Comparison of ENCODE assay signal across 18 cellular contexts in the genomic region with DNA sequence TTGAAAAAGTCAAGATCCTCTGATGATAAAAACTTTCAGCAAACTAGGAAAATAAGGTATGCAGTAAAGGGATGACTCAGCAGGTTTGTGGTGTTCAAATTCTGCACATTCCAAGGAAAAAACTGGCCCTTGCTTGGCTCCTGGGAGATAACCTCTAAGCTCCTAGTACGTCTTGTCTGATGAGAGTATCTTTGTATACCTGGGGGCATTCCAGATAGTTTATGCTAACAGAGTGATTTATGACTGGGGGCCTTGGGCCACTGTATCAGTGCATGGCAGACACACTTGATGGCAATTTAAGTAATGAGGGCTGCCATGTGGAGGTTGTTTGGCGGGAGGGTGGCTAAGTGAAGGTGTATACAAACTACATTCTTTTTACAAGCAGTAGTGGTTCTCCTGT. TPM values are rescaled to one million over a fixed set of nuclear protein-coding genes. Genes with fewer than 3 reads are reported as not detected.
DNase-seq lines count a peak whose midpoint lies in the region; ATAC-seq and TF ChIP-seq lines count a peak whose summit lies in the region.
"Had no signal": no experiment of that assay in that cellular context is flagged by ENCODE, and none has a peak within 500 bp of the region (broad histone marks: within the 10 kb centered on the region; RNA-seq: fewer than 3 reads in every experiment).

No MANE protein-coding gene starts in this region.

- H3K9me3 Mint-ChIP-seq in GM23338: no peaks in the 10 kb centered on the region
- H3K9me3 Mint-ChIP-seq: dendritic cell treated with granulocyte-macrophage colony-stimulating factor and Interleukin-4, amounts not matched to agents 40 ng/mL and 50 ng/mL, for 4 days; neural progenitor cell had no signal

- no peak overlapping the region for H3K4me2 ChIP-seq in GM23338
- H3K4me2 ChIP-seq: neural progenitor cell had no signal

- H3K36me3 ChIP-seq in GM23338 (ENCODE audit: insufficient read depth) (no peaks in the 10 kb centered on the region), SJSA1 (0 out of 2 replicates have a peak, but pooled peaks cover 4% of the 10 kb centered on the region)
- H3K36me3 ChIP-seq: neural progenitor cell had no signal

- no peaks in the 10 kb centered on the region for H3K9me3 ChIP-seq in SJSA1 (replicated peaks)
- H3K9me3 ChIP-seq: left ventricle myocardium inferior had no signal

- H3K27me3 ChIP-seq in GM23338 (ENCODE audit: insufficient read depth) (no peaks in the 10 kb centered on the region), SJSA1 (replicated peaks) (no peaks in the 10 kb centered on the region)
- H3K27me3 ChIP-seq: neural progenitor cell had no signal

- H3K4me1 Mint-ChIP-seq in GM23338: peaks cover 12% of the 10 kb centered on the region; the same call in 2 of the 3 replicates
- H3K4me1 Mint-ChIP-seq: neural progenitor cell had no signal

- H3K4me3 ChIP-seq in GM23338: no peak overlapping the region
- no peak overlapping the region for H3K4me3 ChIP-seq in SJSA1
- no peak overlapping the region for H3K4me3 ChIP-seq in fibroblast of mammary gland (ENCODE audit: control insufficient read depth, low read depth, low read length)
- H3K4me3 ChIP-seq: left ventricle myocardium inferior, neural progenitor cell had no signal

- DNase-seq in GM23338 (ENCODE audit: low spot score): peak; percentile 46
- DNase-seq in SJSA1 (ENCODE audit: low read depth in 1 of 2, low spot score in 2 of 2): peak in 1 of 2 experiments; percentile 40
- DNase-seq in fibroblast of mammary gland (ENCODE audit: low read depth): peak; percentile 49
- peak; percentile 77 for DNase-seq in renal cortical epithelial cell (ENCODE audit: low read depth)
- no peak for DNase-seq in amygdala (lab: John Stamatoyannopoulos, UW)
- no peak for DNase-seq in DMS79 treated with DMSO at 0.1 percent for 48 hours (lab: John Stamatoyannopoulos, UW)
- DNase-seq in UCSD-AML1 (lab: John Stamatoyannopoulos, UW; ENCODE audit: unreplicated experiment): no peak
- DNase-seq: activated CD8-positive, alpha-beta memory T cell treated with anti-CD3 and anti-CD28 coated beads, Interleukin-2, amount 10 ng/mL, durations not matched to agents 7 days and 5 days; glutamatergic neuron; left ventricle myocardium inferior; NCI-H1417 treated with DMSO at 0.1 percent for 48 hours; NCI-H524 treated with DMSO at 0.1 percent for 48 hours; SHP77 treated with DMSO at 0.1 percent for 48 hours had no signal

- H3K27ac ChIP-seq in GM23338 (ENCODE audit: low read depth) (no peak overlapping the region), SJSA1 (peak overlapping the region; percentile 2; the same call in 1 of the 2 replicates)
- H3K27ac ChIP-seq: HL-60, left ventricle myocardium inferior, neural progenitor cell had no signal

- no peak for ATAC-seq in GM23338
- no peak for ATAC-seq in GM21515 (IDR thresholded peaks at IDR 0.05; ENCODE audit: unreplicated experiment)
- ATAC-seq: activated CD8-positive, alpha-beta memory T cell treated with anti-CD3 and anti-CD28 coated beads, Interleukin-2, amount 10 ng/mL, durations not matched to agents 7 days and 5 days had no signal

- H3K27me3 Mint-ChIP-seq in GM23338 (ENCODE audit: insufficient read depth, low read depth, poor library complexity): no peaks in the 10 kb centered on the region
- H3K27me3 Mint-ChIP-seq: activated CD8-positive, alpha-beta memory T cell treated with anti-CD3 and anti-CD28 coated beads, Interleukin-2, amount 10 ng/mL, durations not matched to agents 7 days and 5 days; activated naive CD8-positive, alpha-beta T cell; dendritic cell treated with granulocyte-macrophage colony-stimulating factor and Interleukin-4, amounts not matched to agents 40 ng/mL and 50 ng/mL, for 4 days had no signal

- peak overlapping the region; percentile 70 for H3K27ac Mint-ChIP-seq in GM23338
- H3K27ac Mint-ChIP-seq: activated CD8-positive, alpha-beta memory T cell treated with anti-CD3 and anti-CD28 coated beads, Interleukin-2, amount 10 ng/mL, durations not matched to agents 7 days and 5 days; activated naive CD8-positive, alpha-beta T cell; dendritic cell treated with granulocyte-macrophage colony-stimulating factor and Interleukin-4, amounts not matched to agents 40 ng/mL and 50 ng/mL, for 4 days; neural progenitor cell had no signal

- H3K79me2 ChIP-seq in GM23338 (replicated peaks; ENCODE audit: insufficient read depth): no peaks in the 10 kb centered on the region

- peaks cover 6% of the 10 kb centered on the region; the same call in 2 of the 3 replicates for H3K36me3 Mint-ChIP-seq in GM23338 (ENCODE audit: low read depth)

- no peaks in the 10 kb centered on the region for H4K20me1 ChIP-seq in GM23338 (replicated peaks; ENCODE audit: insufficient read depth)

- H3K9me2 ChIP-seq in GM23338 (ENCODE audit: insufficient read depth): no peaks in the 10 kb centered on the region

- no peak for TF ChIP-seq CTCF in GM23338 (conservative IDR thresholded peaks at IDR 0.05; ENCODE audit: low read depth in 2 of 2)
- no peak for TF ChIP-seq CTCF in fibroblast of mammary gland (conservative IDR thresholded peaks at IDR 0.05; ENCODE audit: control insufficient read depth, insufficient read depth, low read depth, low read length)

- H3K4me1 ChIP-seq in GM23338 (ENCODE audit: insufficient read depth) (peaks cover 6% of the 10 kb centered on the region; the same call in 1 of the 2 replicates), SJSA1 (replicated peaks) (peaks cover 28% of the 10 kb centered on the region)
- H3K4me1 ChIP-seq: neural progenitor cell had no signal

- H2AFZ ChIP-seq in GM23338: no peak overlapping the region
- H2AFZ ChIP-seq: neural progenitor cell had no signal

- H3F3A ChIP-seq in GM23338 (replicated peaks; ENCODE audit: low read depth): no peaks in the 10 kb centered on the region

- H3K4me3 Mint-ChIP-seq in GM23338: no peak overlapping the region
- H3K4me3 Mint-ChIP-seq: activated CD8-positive, alpha-beta memory T cell treated with anti-CD3 and anti-CD28 coated beads, Interleukin-2, amount 10 ng/mL, durations not matched to agents 7 days and 5 days; activated naive CD8-positive, alpha-beta T cell; dendritic cell treated with granulocyte-macrophage colony-stimulating factor and Interleukin-4, amounts not matched to agents 40 ng/mL and 50 ng/mL, for 4 days; neural progenitor cell had no signal

TF ChIP-seq in GM23338, 12 proteins besides CTCF, POLR2A, EP300 and RAD21:
- TF ChIP-seq EZH2phosphoT487 (IDR thresholded peaks at IDR 0.05; ENCODE audit: unreplicated experiment) (no peak), CREB1 (CRISPR knock-in tag; IDR thresholded peaks at IDR 0.05; ENCODE audit: low read depth) (no peak)

RNA-seq across cellular contexts. Expression of gene NSG1, which starts 56.9 kb away (rescaled TPM):
- total RNA-seq in GM23338 (2014; rRNA removed; shearing (Covaris generic)): 28.7 and 34.5 TPM in 2 replicates
- 16.5 and 17.4 TPM in 2 replicates for polyA plus RNA-seq in GM23338 (2016; fragmentation: Nextera tagmentation; extraction: Ambion mirVana)
- total RNA-seq in SJSA1 (2014; rRNA removed; shearing (Covaris generic)): not detected in 2 replicates
- 0.69 and 1.0 TPM in 2 replicates for total RNA-seq in renal cortical epithelial cell

Comparison
In these comparisons a context has a peak if more than half of its experiments do, and no peak if none do; other contexts are left out.
1. DNase-seq: peak in GM23338 (single experiment), fibroblast of mammary gland (single experiment) and renal cortical epithelial cell (single experiment); none in amygdala (0 of 56), DMS79 treated with DMSO at 0.1 percent for 48 hours (single experiment) and UCSD-AML1 (single experiment).
2. RNA of gene NSG1, which starts 56.9 kb away (total RNA-seq): 28.7 to 34.5 TPM in GM23338; 0.69 to 1.0 TPM in renal cortical epithelial cell and not detected in SJSA1; every median in the first group is over 10 times any median in the second.